ENCODE assay signal across 18 cellular contexts in genomic region chr20:31943052-31943471, GRCh38. TPM values are rescaled to one million over a fixed set of nuclear protein-coding genes. Genes with fewer than 3 reads are reported as not detected.
A peak's percentile ranks its signal among the peaks of the same experiment; 100 is the strongest.
DNase-seq lines count a peak whose midpoint lies in the region; ATAC-seq, FAIRE-seq and TF ChIP-seq lines count a peak whose summit lies in the region.
"Had no signal": no experiment of that assay in that cellular context is flagged by ENCODE, and none has a peak within 500 bp of the region (broad histone marks: within the 10 kb centered on the region; RNA-seq: fewer than 3 reads in every experiment).

No MANE protein-coding gene starts in this region.

- H3K4me1 Mint-ChIP-seq in WTC11: no peaks in the 10 kb centered on the region

- H4K20me1 ChIP-seq in HepG2 (ENCODE audit: insufficient read depth, low read length): no peaks in the 10 kb centered on the region

- TF ChIP-seq CTCF in HepG2 (CRISPR knock-in tag; IDR thresholded peaks at IDR 0.05): no peak
- TF ChIP-seq CTCF in stomach (IDR thresholded peaks at IDR 0.05): no peak
- TF ChIP-seq CTCF in Peyer's patch (IDR thresholded peaks at IDR 0.05): no peak
- TF ChIP-seq CTCF in WTC11 (IDR thresholded peaks at IDR 0.05): no peak

- no peaks in the 10 kb centered on the region for H3K27me3 ChIP-seq in HepG2 (ENCODE audit: control insufficient read depth in 1 of 2, insufficient read depth in 2 of 2, low read length in 2 of 2)
- no peaks in the 10 kb centered on the region for H3K27me3 ChIP-seq in stomach
- H3K27me3 ChIP-seq in Peyer's patch: no peaks in the 10 kb centered on the region
- H3K27me3 ChIP-seq: esophagus squamous epithelium, transverse colon had no signal

- 100% methylated on average over 2 of the region's 2 CpGs for WGBS in HepG2 (ENCODE audit: low lambda C conversion rate)
- 29 to 46% (median 35%) methylated on average over 2 of the region's 2 CpGs for WGBS in stomach, 5 donors

- no peak for TF ChIP-seq RAD21 in HepG2 (CRISPR knock-in tag; IDR thresholded peaks at IDR 0.05)

- no peak overlapping the region for H3K4me3 ChIP-seq in HepG2 (replicated peaks in 1 of 3; ENCODE audit: insufficient read depth in 1 of 3, low read depth in 2 of 3, low read length in 3 of 3)
- no peak overlapping the region for H3K4me3 ChIP-seq in stomach
- no peak overlapping the region for H3K4me3 ChIP-seq in Peyer's patch
- H3K4me3 ChIP-seq: esophagus squamous epithelium, SK-N-MC, transverse colon had no signal

- peaks cover 31% of the 10 kb centered on the region for H3K36me3 Mint-ChIP-seq in WTC11

- TF ChIP-seq POLR2A in HepG2 (IDR thresholded peaks at IDR 0.05; ENCODE audit: insufficient read depth in 1 of 2, low read depth in 2 of 2, low read length in 2 of 2): no peak
- TF ChIP-seq POLR2A in stomach (IDR thresholded peaks at IDR 0.05): no peak
- TF ChIP-seq POLR2A in Peyer's patch (IDR thresholded peaks at IDR 0.05): no peak

- POLR2A ChIA-PET in HepG2 (lab: Yijun Ruan, JAX) (interaction anchor here (2.1 kb wide), 1 partner anchor 9 kb away, joined by 7 read pairs; the partner anchor contains the start of gene PDRG1), WTC11 (lab: Charles Lee) (interaction anchor here (0.8 kb wide), 1 partner anchor 83 kb away, joined by 4 read pairs; no protein-coding TSS in a partner anchor)

- H3K9me3 ChIP-seq in HepG2 (ENCODE audit: low read length) (no peaks in the 10 kb centered on the region), stomach (peaks cover 0 to 2% (median 0%) of the 10 kb centered on the region in 4 donors), Peyer's patch (no peaks in the 10 kb centered on the region)
- H3K9me3 ChIP-seq: transverse colon had no signal

- no peak overlapping the region for H2AFZ ChIP-seq in HepG2 (ENCODE audit: low read length)

- FAIRE-seq in HepG2 (lab: Jason Lieb, UNC): no peak

- no peak for TF ChIP-seq EP300 in HepG2 (IDR thresholded peaks at IDR 0.05; ENCODE audit: low read depth in 2 of 2, low read length in 2 of 2)
- no peak for TF ChIP-seq EP300 in HepG2 (CRISPR knock-in tag; IDR thresholded peaks at IDR 0.05; ENCODE audit: borderline replicate concordance)
- TF ChIP-seq EP300 in stomach (IDR thresholded peaks at IDR 0.05): no peak

- no peak overlapping the region for H3K27ac Mint-ChIP-seq in WTC11

- no TSS peak for BruUV-seq in HepG2 (replicated peaks; lab: Mats Ljungman, UMichigan)

- no peaks in the 10 kb centered on the region for H3K4me1 ChIP-seq in HepG2 (ENCODE audit: insufficient read depth, low read length)
- peaks cover 5 to 14% (median 10%) of the 10 kb centered on the region in 4 donors for H3K4me1 ChIP-seq in stomach
- H3K4me1 ChIP-seq in Peyer's patch: no peaks in the 10 kb centered on the region

- H3K36me3 ChIP-seq in HepG2 (replicated peaks in 1 of 2; ENCODE audit: control insufficient read depth in 1 of 2, insufficient read depth in 2 of 2, low read length in 2 of 2) (peaks cover 33 to 52% of the 10 kb centered on the region in 2 experiments), stomach (peaks cover 34 to 63% (median 62%) of the 10 kb centered on the region in 4 donors), Peyer's patch (peaks cover 0 to 41% (median 0%) of the 10 kb centered on the region in 3 donors)

- no peak overlapping the region for H3K27ac ChIP-seq in HepG2 (ENCODE audit: extremely low read length, insufficient read depth, low read length)
- H3K27ac ChIP-seq in stomach: peak overlapping the region in 1 of 5 donors; percentile 33
- H3K27ac ChIP-seq in Peyer's patch: no peak overlapping the region
- H3K27ac ChIP-seq: esophagus squamous epithelium, SK-N-MC, transverse colon had no signal

- H3K9me3 Mint-ChIP-seq in WTC11: peaks cover 2% of the 10 kb centered on the region
- H3K9me3 Mint-ChIP-seq: activated naive CD4-positive, alpha-beta T cell treated with anti-CD3 and anti-CD28 coated beads, Interleukin-2, amount 50 U/mL, for 72 hours had no signal

- no peak overlapping the region for H3K4me2 ChIP-seq in HepG2 (ENCODE audit: low read depth, low read length)

- intact Hi-C loops in HepG2 (cut with micrococcal nuclease; ENCODE audit: unreplicated experiment) (no loop called here), stomach (cut with DNase I; ENCODE audit: low total_unique reads) (no loop called here)

- in situ Hi-C loops in HepG2 (cut with HindIII; ENCODE audit: extremely low pct_ligation_motif_present, low pct_unique_long_range_greater_than_20kb): no loop called here
- in situ Hi-C loops in KBM-7 (cut with MboI; ENCODE audit: low pct_unique_long_range_greater_than_20kb, low sequenced_read_pairs): no loop called here

- CTCF ChIA-PET in HepG2 (lab: Yijun Ruan, JAX; ENCODE audit: low intra/inter-chr PET ratio, low total read pairs) (no interaction called here), WTC11 (lab: Charles Lee) (interaction anchor here (0.9 to 2.0 kb wide), 6 partner anchors 7 to 120 kb away, joined by 3 to 9 read pairs (median 4); partner anchors contain the start of gene PDRG1)

- H3K4me3 Mint-ChIP-seq in WTC11: no peak overlapping the region

- ATAC-seq in HepG2 (no peak; the same call in 2 of the 3 replicates), WTC11 (no peak)
- ATAC-seq: activated naive CD4-positive, alpha-beta T cell treated with anti-CD3 and anti-CD28 coated beads, Interleukin-2, amount 50 U/mL, for 72 hours had no signal

- no peak overlapping the region for H3K9ac ChIP-seq in HepG2 (ENCODE audit: insufficient read depth, low read depth, low read length)

- DNase-seq in NCI-H446 treated with DMSO at 0.1 percent for 48 hours (lab: John Stamatoyannopoulos, UW) (peak; percentile 95), cerebellum (ENCODE audit: low spot score) (peak; percentile 38), HepG2 (ENCODE audit: low spot score) (no peak), stomach (peak; percentile 59), Peyer's patch (no peak), NCI-H128 (lab: John Stamatoyannopoulos, UW; ENCODE audit: unreplicated experiment) (no peak), WTC11 (ENCODE audit: low spot score) (no peak), KBM-7 (no peak)
- DNase-seq: activated CD4-positive, alpha-beta T cell treated with anti-CD3 and anti-CD28 coated beads, Interleukin-2, amount 50 U/mL, for 4 hours; esophagus squamous epithelium; NCI-H187; NCI-H526; OCI-M1; T1000; transverse colon had no signal

- H3K27me3 Mint-ChIP-seq in WTC11 (ENCODE audit: low read depth): no peaks in the 10 kb centered on the region

- no peaks in the 10 kb centered on the region for H3K79me2 ChIP-seq in HepG2 (ENCODE audit: insufficient read depth, low read length)

RNA-seq across cellular contexts. Expression of gene PDRG1, which starts 8.8 kb away (rescaled TPM):
- total RNA-seq in cerebellum (5.7 TPM), HepG2 (2016; rRNA removed; fragmentation: Illumina TruSeq; extraction: Trizol) (16.6 and 22.1 TPM in 2 replicates), stomach (1 to 10 TPM in 3 of 5 donors, under 1 TPM in 1, not detected in 1; 0.58 to 2.8 (median 1.7) TPM), Peyer's patch (1 to 10 TPM; 5.1 to 6.6 (median 6.2) TPM), WTC11 (2021) (16.0 to 17.6 TPM (median 17.2 TPM) in 3 replicates)
- total RNA-seq in HepG2 (2016; cell fraction: cytosol; rRNA removed; fragmentation: Illumina TruSeq; extraction: Trizol; ENCODE audit: low read depth): 5.1 and 5.7 TPM in 2 replicates
- total RNA-seq in HepG2 (2016; cell fraction: insoluble cytoplasmic fraction; rRNA removed; fragmentation: Illumina TruSeq; extraction: Trizol): 16.1 and 23.7 TPM in 2 replicates
- total RNA-seq in HepG2 (2016; cell fraction: membrane; rRNA removed; fragmentation: Illumina TruSeq; extraction: Trizol): 12.0 and 13.1 TPM in 2 replicates
- total RNA-seq in HepG2 (2016; cell fraction: nucleus; rRNA removed; fragmentation: Illumina TruSeq; extraction: Trizol): 8.3 and 9.7 TPM in 2 replicates
- polyA plus RNA-seq in HepG2 (2011; rRNA removed) (18.0 and 20.2 TPM in 2 replicates), stomach (10 to 100 TPM; 14.0 to 18.6 (median 14.1) TPM)
- polyA plus RNA-seq in HepG2 (2011; cell fraction: cytosol; rRNA removed): 19.4 and 20.2 TPM in 2 replicates
- 11.2 and 13.9 TPM in 2 replicates for polyA plus RNA-seq in HepG2 (2011; cell fraction: nucleus; rRNA removed)
- polyA plus RNA-seq in HepG2 (2012): 15.0 and 15.5 TPM in 2 replicates
- polyA plus RNA-seq in HepG2 (2016; cell fraction: cytosol; fragmentation: Illumina TruSeq; extraction: Trizol; ENCODE audit: low read depth): 6.4 and 6.6 TPM in 2 replicates
- polyA plus RNA-seq in HepG2 (2016; cell fraction: insoluble cytoplasmic fraction; fragmentation: Illumina TruSeq; extraction: Trizol; ENCODE audit: low read depth): 34.8 and 36.2 TPM in 2 replicates
- polyA plus RNA-seq in HepG2 (2016; cell fraction: membrane; fragmentation: Illumina TruSeq; extraction: Trizol; ENCODE audit: low read depth): 11.1 and 11.7 TPM in 2 replicates
- polyA plus RNA-seq in HepG2 (2016; cell fraction: nucleus; fragmentation: Illumina TruSeq; extraction: Trizol; ENCODE audit: insufficient read depth, low read depth): 20.9 and 21.7 TPM in 2 replicates
- 3.7 and 8.1 TPM in 2 replicates for polyA minus RNA-seq in HepG2 (2011; rRNA and poly(A)+ RNA removed; ENCODE audit: low replicate concordance)
- 3.5 and 4.6 TPM in 2 replicates for polyA minus RNA-seq in HepG2 (2011; cell fraction: cytosol; rRNA and poly(A)+ RNA removed)
- 5.8 and 6.6 TPM in 2 replicates for polyA minus RNA-seq in HepG2 (2011; cell fraction: nucleus; rRNA and poly(A)+ RNA removed)

RNA-seq across cellular contexts. Expression of gene XKR7, which starts 24.9 kb away (rescaled TPM):
- total RNA-seq in cerebellum (20.0 TPM), HepG2 (2016; rRNA removed; fragmentation: Illumina TruSeq; extraction: Trizol) (not detected in 2 replicates), stomach (under 1 TPM in 3 of 5 donors, not detected in 2; under 0.01 to 0.58 (median 0.37) TPM), Peyer's patch (under 1 TPM in 1 of 4 donors, not detected in 3; 0.38 TPM), WTC11 (2021) (2.3 to 2.6 TPM (median 2.5 TPM) in 3 replicates)
- total RNA-seq in HepG2 (2016; cell fraction: cytosol; rRNA removed; fragmentation: Illumina TruSeq; extraction: Trizol; ENCODE audit: low read depth): not detected in 2 replicates
- not detected in 2 replicates for total RNA-seq in HepG2 (2016; cell fraction: insoluble cytoplasmic fraction; rRNA removed; fragmentation: Illumina TruSeq; extraction: Trizol)
- total RNA-seq in HepG2 (2016; cell fraction: membrane; rRNA removed; fragmentation: Illumina TruSeq; extraction: Trizol): not detected in 2 replicates
- total RNA-seq in HepG2 (2016; cell fraction: nucleus; rRNA removed; fragmentation: Illumina TruSeq; extraction: Trizol): not detected in 2 replicates
- polyA plus RNA-seq in HepG2 (2011; rRNA removed) (not detected in 2 replicates), stomach (under 1 TPM in 1 of 3 donors, not detected in 2; 0.06 TPM)
- polyA plus RNA-seq in HepG2 (2011; cell fraction: cytosol; rRNA removed): not detected in 2 replicates
- polyA plus RNA-seq in HepG2 (2011; cell fraction: nucleus; rRNA removed): not detected in 2 replicates
- not detected in 2 replicates for polyA plus RNA-seq in HepG2 (2012)
- not detected in 2 replicates for polyA plus RNA-seq in HepG2 (2016; cell fraction: cytosol; fragmentation: Illumina TruSeq; extraction: Trizol; ENCODE audit: low read depth)
- not detected in 2 replicates for polyA plus RNA-seq in HepG2 (2016; cell fraction: insoluble cytoplasmic fraction; fragmentation: Illumina TruSeq; extraction: Trizol; ENCODE audit: low read depth)
- polyA plus RNA-seq in HepG2 (2016; cell fraction: membrane; fragmentation: Illumina TruSeq; extraction: Trizol; ENCODE audit: low read depth): not detected in 2 replicates
- polyA plus RNA-seq in HepG2 (2016; cell fraction: nucleus; fragmentation: Illumina TruSeq; extraction: Trizol; ENCODE audit: insufficient read depth, low read depth): not detected in 2 replicates
- polyA minus RNA-seq in HepG2 (2011; rRNA and poly(A)+ RNA removed; ENCODE audit: low replicate concordance): 0.02 TPM in 1 of 2 replicates, not detected in the other
- polyA minus RNA-seq in HepG2 (2011; cell fraction: cytosol; rRNA and poly(A)+ RNA removed): not detected in 2 replicates
- polyA minus RNA-seq in HepG2 (2011; cell fraction: nucleus; rRNA and poly(A)+ RNA removed): not detected in 2 replicates
- total RNA-seq: bronchial epithelial cell, esophagus squamous epithelium had no signal

Comparison
In these comparisons a context has a peak if more than half of its experiments do, and no peak if none do; other contexts are left out.
1. DNase-seq: peak in NCI-H446 treated with DMSO at 0.1 percent for 48 hours (single experiment), cerebellum (single experiment) and stomach (single experiment); none in HepG2 (single experiment), Peyer's patch (0 of 3), NCI-H128 (single experiment), WTC11 (single experiment) and KBM-7 (single experiment).